16 cellular contexts compared by ENCODE assay signal in the genomic region with DNA sequence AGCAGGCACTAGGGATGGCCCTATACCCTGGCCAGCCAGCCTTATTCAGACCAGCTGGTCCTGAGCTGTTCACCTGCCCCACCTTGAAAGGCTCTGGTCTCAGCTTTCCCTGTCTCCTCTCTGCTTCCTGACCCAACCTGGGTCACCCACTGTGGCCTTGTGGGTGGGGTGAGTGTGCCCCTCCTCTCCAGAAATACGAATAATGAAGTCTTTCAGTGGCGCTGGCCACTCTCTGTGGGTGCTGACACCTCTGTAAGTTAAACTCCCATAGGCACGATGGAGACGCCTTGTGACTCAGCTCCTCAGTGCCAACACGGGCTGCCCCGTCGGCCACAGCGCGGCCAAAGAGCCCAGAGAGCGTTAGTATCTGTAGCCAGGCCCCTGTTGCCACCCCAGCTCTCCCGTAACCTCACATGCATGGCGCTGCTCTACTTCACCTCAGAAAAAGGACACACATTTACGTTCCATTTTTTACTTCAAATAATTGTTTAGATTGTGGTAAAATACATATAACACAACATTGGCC.
"Had no signal": no experiment of that assay in that cellular context is flagged by ENCODE, and none has a peak within 500 bp of the region (broad histone marks: within the 10 kb centered on the region; RNA-seq: fewer than 3 reads in every experiment).

No MANE protein-coding gene starts in this region.

- H3K27ac Mint-ChIP-seq: effector memory CD8-positive, alpha-beta T cell; naive thymus-derived CD4-positive, alpha-beta T cell; nephron progenitor cell had no signal

- H3K4me1 ChIP-seq: esophagus muscularis mucosa, gastrocnemius medialis, right atrium auricular region had no signal

- H3K79me2 ChIP-seq: hepatocyte had no signal

- H3K9me3 ChIP-seq: esophagus muscularis mucosa, gastrocnemius medialis, ovary, right atrium auricular region had no signal

- H2AFZ ChIP-seq: hepatocyte had no signal

- DNase-seq: effector memory CD8-positive, alpha-beta T cell; gastrocnemius medialis; left colon; left ventricle myocardium superior; mesendoderm; naive thymus-derived CD4-positive, alpha-beta T cell; nephron progenitor cell; ovary; small intestine; stimulated activated CD4-positive, alpha-beta T cell treated with anti-CD3 and anti-CD28 coated beads, Interleukin-12 subunit alpha, Interleukin-12 subunit beta, amount 100 ng/mL, for 4 hours; stimulated activated naive CD4-positive, alpha-beta T cell treated with Interleukin-2 at 50 U/mL for 16 hours; trophoblast cell had no signal

- H3K27ac ChIP-seq: epithelial cell of prostate, esophagus muscularis mucosa, gastrocnemius medialis, hepatocyte, ovary, right atrium auricular region had no signal

- H3K27me3 ChIP-seq: hepatocyte, ovary, right atrium auricular region had no signal

- H3K36me3 Mint-ChIP-seq: naive thymus-derived CD4-positive, alpha-beta T cell had no signal

- H3K4me1 Mint-ChIP-seq: naive thymus-derived CD4-positive, alpha-beta T cell had no signal

- ATAC-seq: effector memory CD8-positive, alpha-beta T cell; gastrocnemius medialis; left colon; left ventricle myocardium superior; naive thymus-derived CD4-positive, alpha-beta T cell had no signal

- H3K9me3 Mint-ChIP-seq: effector memory CD8-positive, alpha-beta T cell; naive thymus-derived CD4-positive, alpha-beta T cell; nephron progenitor cell had no signal

- H3K4me3 Mint-ChIP-seq: effector memory CD8-positive, alpha-beta T cell; naive thymus-derived CD4-positive, alpha-beta T cell; nephron progenitor cell had no signal

- H3K4me2 ChIP-seq: hepatocyte had no signal
